Comparison of ENCODE assay signal across 1 cellular context in the genomic region with DNA sequence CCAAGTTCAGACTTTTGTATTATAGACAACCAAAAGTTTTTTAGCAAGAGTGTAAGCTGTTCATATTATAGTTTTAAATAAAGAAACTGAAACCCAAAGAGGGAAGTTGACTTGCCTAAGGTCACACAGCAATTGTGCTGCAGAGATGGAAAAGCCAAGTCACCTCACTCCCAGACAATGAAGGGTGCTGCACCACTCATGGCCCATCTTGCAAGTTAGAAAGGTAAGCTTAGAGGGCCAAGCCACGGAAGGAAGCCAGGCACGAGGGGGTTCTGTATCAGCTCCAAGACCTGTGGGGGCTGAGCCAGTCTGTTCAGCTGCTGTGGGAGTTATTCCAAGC.
TF ChIP-seq lines count a peak whose summit lies in the region.

No MANE protein-coding gene starts in this region.

TF ChIP-seq in GM12878, 131 proteins besides CTCF, POLR2A, EP300 and RAD21:
- no peak for TF ChIP-seq STAT3 (IDR thresholded peaks at IDR 0.05; ENCODE audit: low read depth, low read length)
- TF ChIP-seq POLR2AphosphoS5 (IDR thresholded peaks at IDR 0.05; ENCODE audit: low read length), result no peak
- TF ChIP-seq, protein P1, sequence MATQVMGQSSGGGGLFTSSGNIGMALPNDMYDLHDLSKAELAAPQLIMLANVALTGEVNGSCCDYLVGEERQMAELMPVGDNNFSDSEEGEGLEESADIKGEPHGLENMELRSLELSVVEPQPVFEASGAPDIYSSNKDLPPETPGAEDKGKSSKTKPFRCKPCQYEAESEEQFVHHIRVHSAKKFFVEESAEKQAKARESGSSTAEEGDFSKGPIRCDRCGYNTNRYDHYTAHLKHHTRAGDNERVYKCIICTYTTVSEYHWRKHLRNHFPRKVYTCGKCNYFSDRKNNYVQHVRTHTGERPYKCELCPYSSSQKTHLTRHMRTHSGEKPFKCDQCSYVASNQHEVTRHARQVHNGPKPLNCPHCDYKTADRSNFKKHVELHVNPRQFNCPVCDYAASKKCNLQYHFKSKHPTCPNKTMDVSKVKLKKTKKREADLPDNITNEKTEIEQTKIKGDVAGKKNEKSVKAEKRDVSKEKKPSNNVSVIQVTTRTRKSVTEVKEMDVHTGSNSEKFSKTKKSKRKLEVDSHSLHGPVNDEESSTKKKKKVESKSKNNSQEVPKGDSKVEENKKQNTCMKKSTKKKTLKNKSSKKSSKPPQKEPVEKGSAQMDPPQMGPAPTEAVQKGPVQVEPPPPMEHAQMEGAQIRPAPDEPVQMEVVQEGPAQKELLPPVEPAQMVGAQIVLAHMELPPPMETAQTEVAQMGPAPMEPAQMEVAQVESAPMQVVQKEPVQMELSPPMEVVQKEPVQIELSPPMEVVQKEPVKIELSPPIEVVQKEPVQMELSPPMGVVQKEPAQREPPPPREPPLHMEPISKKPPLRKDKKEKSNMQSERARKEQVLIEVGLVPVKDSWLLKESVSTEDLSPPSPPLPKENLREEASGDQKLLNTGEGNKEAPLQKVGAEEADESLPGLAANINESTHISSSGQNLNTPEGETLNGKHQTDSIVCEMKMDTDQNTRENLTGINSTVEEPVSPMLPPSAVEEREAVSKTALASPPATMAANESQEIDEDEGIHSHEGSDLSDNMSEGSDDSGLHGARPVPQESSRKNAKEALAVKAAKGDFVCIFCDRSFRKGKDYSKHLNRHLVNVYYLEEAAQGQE (IDR thresholded peaks at IDR 0.05; ENCODE audit: low read depth, low read length), result no peak
- TF ChIP-seq IRF4 (IDR thresholded peaks at IDR 0.05; ENCODE audit: low read depth, low read length), result no peak
- no peak for TF ChIP-seq FOXM1 (IDR thresholded peaks at IDR 0.05; ENCODE audit: low read depth, low read length)
- no peak for TF ChIP-seq KDM1A (IDR thresholded peaks at IDR 0.05; ENCODE audit: borderline replicate concordance)
- no peak for TF ChIP-seq HDGF (IDR thresholded peaks at IDR 0.05)
- TF ChIP-seq, protein P2, sequence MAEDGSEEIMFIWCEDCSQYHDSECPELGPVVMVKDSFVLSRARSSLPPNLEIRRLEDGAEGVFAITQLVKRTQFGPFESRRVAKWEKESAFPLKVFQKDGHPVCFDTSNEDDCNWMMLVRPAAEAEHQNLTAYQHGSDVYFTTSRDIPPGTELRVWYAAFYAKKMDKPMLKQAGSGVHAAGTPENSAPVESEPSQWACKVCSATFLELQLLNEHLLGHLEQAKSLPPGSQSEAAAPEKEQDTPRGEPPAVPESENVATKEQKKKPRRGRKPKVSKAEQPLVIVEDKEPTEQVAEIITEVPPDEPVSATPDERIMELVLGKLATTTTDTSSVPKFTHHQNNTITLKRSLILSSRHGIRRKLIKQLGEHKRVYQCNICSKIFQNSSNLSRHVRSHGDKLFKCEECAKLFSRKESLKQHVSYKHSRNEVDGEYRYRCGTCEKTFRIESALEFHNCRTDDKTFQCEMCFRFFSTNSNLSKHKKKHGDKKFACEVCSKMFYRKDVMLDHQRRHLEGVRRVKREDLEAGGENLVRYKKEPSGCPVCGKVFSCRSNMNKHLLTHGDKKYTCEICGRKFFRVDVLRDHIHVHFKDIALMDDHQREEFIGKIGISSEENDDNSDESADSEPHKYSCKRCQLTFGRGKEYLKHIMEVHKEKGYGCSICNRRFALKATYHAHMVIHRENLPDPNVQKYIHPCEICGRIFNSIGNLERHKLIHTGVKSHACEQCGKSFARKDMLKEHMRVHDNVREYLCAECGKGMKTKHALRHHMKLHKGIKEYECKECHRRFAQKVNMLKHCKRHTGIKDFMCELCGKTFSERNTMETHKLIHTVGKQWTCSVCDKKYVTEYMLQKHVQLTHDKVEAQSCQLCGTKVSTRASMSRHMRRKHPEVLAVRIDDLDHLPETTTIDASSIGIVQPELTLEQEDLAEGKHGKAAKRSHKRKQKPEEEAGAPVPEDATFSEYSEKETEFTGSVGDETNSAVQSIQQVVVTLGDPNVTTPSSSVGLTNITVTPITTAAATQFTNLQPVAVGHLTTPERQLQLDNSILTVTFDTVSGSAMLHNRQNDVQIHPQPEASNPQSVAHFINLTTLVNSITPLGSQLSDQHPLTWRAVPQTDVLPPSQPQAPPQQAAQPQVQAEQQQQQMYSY (CRISPR knock-in tag; IDR thresholded peaks at IDR 0.05), result no peak
- TF ChIP-seq ZNF384 (IDR thresholded peaks at IDR 0.05; ENCODE audit: borderline replicate concordance, low read depth, low read length), result no peak
- TF ChIP-seq, protein P3, sequence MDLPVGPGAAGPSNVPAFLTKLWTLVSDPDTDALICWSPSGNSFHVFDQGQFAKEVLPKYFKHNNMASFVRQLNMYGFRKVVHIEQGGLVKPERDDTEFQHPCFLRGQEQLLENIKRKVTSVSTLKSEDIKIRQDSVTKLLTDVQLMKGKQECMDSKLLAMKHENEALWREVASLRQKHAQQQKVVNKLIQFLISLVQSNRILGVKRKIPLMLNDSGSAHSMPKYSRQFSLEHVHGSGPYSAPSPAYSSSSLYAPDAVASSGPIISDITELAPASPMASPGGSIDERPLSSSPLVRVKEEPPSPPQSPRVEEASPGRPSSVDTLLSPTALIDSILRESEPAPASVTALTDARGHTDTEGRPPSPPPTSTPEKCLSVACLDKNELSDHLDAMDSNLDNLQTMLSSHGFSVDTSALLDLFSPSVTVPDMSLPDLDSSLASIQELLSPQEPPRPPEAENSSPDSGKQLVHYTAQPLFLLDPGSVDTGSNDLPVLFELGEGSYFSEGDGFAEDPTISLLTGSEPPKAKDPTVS (IDR thresholded peaks at IDR 0.05; ENCODE audit: low read depth, low read length), result no peak
- no peak for TF ChIP-seq CHD1 (IDR thresholded peaks at IDR 0.05; ENCODE audit: low read depth, low read length)
TF ChIP-seq in GM12878: peak in this region for 0.
